ENCODE assay signal across 33 cellular contexts in the genomic region with DNA sequence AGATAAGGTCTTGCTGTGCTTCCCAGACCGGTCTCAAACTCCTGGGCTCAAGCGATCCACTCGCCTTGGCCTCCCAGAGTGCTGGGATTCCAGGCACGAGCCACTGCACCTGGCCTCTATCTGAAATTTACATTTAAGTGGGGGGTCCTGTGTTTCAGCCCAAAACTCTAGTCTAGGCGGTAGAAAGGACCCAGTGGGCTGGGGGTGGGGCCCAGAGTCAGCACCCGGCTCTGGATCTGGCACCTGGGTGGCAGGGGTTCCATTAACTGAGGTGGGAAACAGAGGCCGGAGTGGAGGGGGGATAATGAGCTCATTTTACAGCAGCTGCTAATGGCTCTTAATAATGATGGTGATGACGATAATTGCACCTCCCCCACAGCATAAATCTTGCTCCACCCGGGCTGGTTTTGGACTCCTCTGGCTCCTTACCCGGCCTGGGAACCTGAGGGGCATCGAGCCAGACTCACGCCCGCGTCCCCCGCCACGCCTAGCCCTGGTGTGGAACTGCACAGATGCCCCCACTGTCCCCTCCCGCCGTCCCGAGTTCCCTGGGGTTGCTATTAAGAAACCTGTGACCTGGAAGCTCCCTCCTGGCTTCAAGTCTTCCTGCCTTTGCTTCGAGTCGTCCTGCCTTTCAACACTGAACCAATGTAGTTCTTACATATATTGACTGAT.
"Had no signal": no experiment of that assay in that cellular context is flagged by ENCODE, and none has a peak within 500 bp of the region (broad histone marks: within the 10 kb centered on the region; RNA-seq: fewer than 3 reads in every experiment).

No MANE protein-coding gene starts in this region.

- H3K9me3 ChIP-seq: esophagus muscularis mucosa, gastrocnemius medialis, heart left ventricle had no signal

- H3K27me3 ChIP-seq: brain microvascular endothelial cell, esophagus muscularis mucosa, foreskin keratinocyte, gastrocnemius medialis, heart left ventricle had no signal

- H3K4me1 ChIP-seq: foreskin keratinocyte had no signal

- H3K36me3 ChIP-seq: brain microvascular endothelial cell, esophagus muscularis mucosa, gastrocnemius medialis, heart left ventricle had no signal

- H3K36me3 Mint-ChIP-seq: activated naive CD4-positive, alpha-beta T cell treated with anti-CD3 and anti-CD28 coated beads, Interleukin-2, amount 10 ng/mL, durations not matched to agents 7 days and 5 days; activated naive CD4-positive, alpha-beta T cell treated with anti-CD3 and anti-CD28 coated beads, Interleukin-2, amount 50 U/mL, for 72 hours; activated naive CD8-positive, alpha-beta T cell treated with anti-CD3 and anti-CD28 coated beads, Interleukin-2, amount 10 ng/mL, durations not matched to agents 7 days and 5 days had no signal

- H3K27me3 Mint-ChIP-seq: activated CD4-positive, alpha-beta T cell treated with anti-CD3 and anti-CD28 coated beads for 36 hours; activated CD4-positive, alpha-beta T cell treated with anti-CD3 and anti-CD28 coated beads, Interleukin-2, amount 10 ng/mL, durations not matched to agents 7 days and 5 days; activated T-cell treated with anti-CD3 and anti-CD28 coated beads, Interleukin-2, amount 50 U/mL, for 24 hours; central memory CD8-positive, alpha-beta T cell; effector memory CD8-positive, alpha-beta T cell; T-helper 17 cell had no signal

- DNase-seq: activated CD4-positive, alpha-beta memory T cell treated with anti-CD3 and anti-CD28 coated beads, Interleukin-2, amount 10 ng/mL, durations not matched to agents 7 days and 5 days; activated CD4-positive, alpha-beta T cell treated with anti-CD3 and anti-CD28 coated beads for 36 hours; activated CD4-positive, alpha-beta T cell treated with anti-CD3 and anti-CD28 coated beads, Interleukin-2, amount 10 ng/mL, durations not matched to agents 7 days and 5 days; activated CD4-positive, alpha-beta T cell treated with anti-CD3 and anti-CD28 coated beads, Interleukin-2, amount 50 U/mL, for 4 hours; activated CD4-positive, CD25-positive, alpha-beta regulatory T cell; activated CD4-positive, CD25-positive, alpha-beta regulatory T cell treated with anti-CD3 and anti-CD28 coated beads, Interleukin-2, amount 50 U/mL, for 72 hours; activated CD8-positive, alpha-beta memory T cell treated with anti-CD3 and anti-CD28 coated beads, Interleukin-2, amount 50 U/mL, for 48 hours; activated gamma-delta T cell; activated naive CD4-positive, alpha-beta T cell; activated naive CD4-positive, alpha-beta T cell treated with anti-CD3 and anti-CD28 coated beads, Interleukin-2, amount 10 ng/mL, durations not matched to agents 7 days and 5 days; activated naive CD8-positive, alpha-beta T cell treated with anti-CD3 and anti-CD28 coated beads, Interleukin-2, amount 10 ng/mL, durations not matched to agents 7 days and 5 days; activated T-cell treated with anti-CD3 and anti-CD28 coated beads for 4 hours; activated T-cell treated with anti-CD3 and anti-CD28 coated beads, Interleukin-2, amount 50 U/mL, for 24 hours; activated T-cell treated with anti-CD3 and anti-CD28 coated beads, Interleukin-2, amount 50 U/mL, for 72 hours; brain microvascular endothelial cell; dermis blood vessel endothelial cell; effector CD4-positive, alpha-beta T cell; effector memory CD8-positive, alpha-beta T cell; erythroblast; foreskin keratinocyte; gastrocnemius medialis; glutamatergic neuron; heart left ventricle; T-helper 1 cell; T-helper 17 cell; T1000 had no signal

- H3K4me3 ChIP-seq: coronary artery, esophagus muscularis mucosa, gastrocnemius medialis, heart left ventricle had no signal

- H3K27ac Mint-ChIP-seq: activated CD4-positive, alpha-beta memory T cell treated with anti-CD3 and anti-CD28 coated beads, Interleukin-2, amount 10 ng/mL, durations not matched to agents 7 days and 5 days; activated CD4-positive, alpha-beta T cell treated with anti-CD3 and anti-CD28 coated beads for 36 hours; activated CD4-positive, alpha-beta T cell treated with anti-CD3 and anti-CD28 coated beads, Interleukin-2, amount 10 ng/mL, durations not matched to agents 7 days and 5 days; activated naive CD4-positive, alpha-beta T cell treated with anti-CD3 and anti-CD28 coated beads, Interleukin-2, amount 10 ng/mL, durations not matched to agents 7 days and 5 days; activated naive CD4-positive, alpha-beta T cell treated with anti-CD3 and anti-CD28 coated beads, Interleukin-2, amount 50 U/mL, for 72 hours; activated naive CD8-positive, alpha-beta T cell treated with anti-CD3 and anti-CD28 coated beads, Interleukin-2, amount 10 ng/mL, durations not matched to agents 7 days and 5 days; activated T-cell treated with anti-CD3 and anti-CD28 coated beads, Interleukin-2, amount 50 U/mL, for 24 hours; activated T-cell treated with anti-CD3 and anti-CD28 coated beads, Interleukin-2, amount 50 U/mL, for 72 hours; T-helper 17 cell; T-helper 2 cell treated with Interferon-gamma antibody and Interleukin-4, amounts not matched to agents 5 μg/mL and 100 μg/mL, for 36 hours had no signal

- H3K4me1 Mint-ChIP-seq: activated CD4-positive, alpha-beta memory T cell treated with anti-CD3 and anti-CD28 coated beads, Interleukin-2, amount 10 ng/mL, durations not matched to agents 7 days and 5 days; activated CD4-positive, alpha-beta T cell treated with anti-CD3 and anti-CD28 coated beads for 36 hours; activated naive CD4-positive, alpha-beta T cell treated with anti-CD3 and anti-CD28 coated beads, Interleukin-2, amount 10 ng/mL, durations not matched to agents 7 days and 5 days; central memory CD8-positive, alpha-beta T cell had no signal

- FAIRE-seq: astrocyte, bronchial epithelial cell had no signal

- H3K27ac ChIP-seq: brain microvascular endothelial cell, coronary artery, esophagus muscularis mucosa, foreskin keratinocyte, gastrocnemius medialis, heart left ventricle had no signal

- H3K9me3 Mint-ChIP-seq: activated CD4-positive, alpha-beta memory T cell treated with anti-CD3 and anti-CD28 coated beads, Interleukin-2, amount 10 ng/mL, durations not matched to agents 7 days and 5 days; activated CD4-positive, alpha-beta T cell treated with anti-CD3 and anti-CD28 coated beads, Interleukin-2, amount 10 ng/mL, durations not matched to agents 7 days and 5 days; activated naive CD4-positive, alpha-beta T cell treated with anti-CD3 and anti-CD28 coated beads, Interleukin-2, amount 10 ng/mL, durations not matched to agents 7 days and 5 days; activated naive CD4-positive, alpha-beta T cell treated with anti-CD3 and anti-CD28 coated beads, Interleukin-2, amount 50 U/mL, for 72 hours; activated naive CD8-positive, alpha-beta T cell treated with anti-CD3 and anti-CD28 coated beads, Interleukin-2, amount 10 ng/mL, durations not matched to agents 7 days and 5 days; activated T-cell treated with anti-CD3 and anti-CD28 coated beads, Interleukin-2, amount 50 U/mL, for 24 hours; activated T-cell treated with anti-CD3 and anti-CD28 coated beads, Interleukin-2, amount 50 U/mL, for 72 hours; central memory CD8-positive, alpha-beta T cell; effector memory CD8-positive, alpha-beta T cell; T-helper 2 cell treated with Interferon-gamma antibody and Interleukin-4, amounts not matched to agents 5 μg/mL and 100 μg/mL, for 36 hours had no signal

- ATAC-seq: activated CD4-positive, alpha-beta T cell treated with anti-CD3 and anti-CD28 coated beads for 36 hours; activated naive CD4-positive, alpha-beta T cell treated with anti-CD3 and anti-CD28 coated beads, Interleukin-2, amount 50 U/mL, for 72 hours; activated T-cell treated with anti-CD3 and anti-CD28 coated beads, Interleukin-2, amount 50 U/mL, for 72 hours; effector memory CD8-positive, alpha-beta T cell; foreskin keratinocyte; gastrocnemius medialis; heart left ventricle; T-helper 17 cell had no signal

- H3K4me3 Mint-ChIP-seq: activated CD4-positive, alpha-beta memory T cell treated with anti-CD3 and anti-CD28 coated beads, Interleukin-2, amount 10 ng/mL, durations not matched to agents 7 days and 5 days; activated CD4-positive, alpha-beta T cell treated with anti-CD3 and anti-CD28 coated beads for 36 hours; activated CD4-positive, alpha-beta T cell treated with anti-CD3 and anti-CD28 coated beads, Interleukin-2, amount 10 ng/mL, durations not matched to agents 7 days and 5 days; activated naive CD4-positive, alpha-beta T cell treated with anti-CD3 and anti-CD28 coated beads, Interleukin-2, amount 10 ng/mL, durations not matched to agents 7 days and 5 days; activated naive CD8-positive, alpha-beta T cell treated with anti-CD3 and anti-CD28 coated beads, Interleukin-2, amount 10 ng/mL, durations not matched to agents 7 days and 5 days; activated T-cell treated with anti-CD3 and anti-CD28 coated beads, Interleukin-2, amount 50 U/mL, for 24 hours; activated T-cell treated with anti-CD3 and anti-CD28 coated beads, Interleukin-2, amount 50 U/mL, for 72 hours; central memory CD8-positive, alpha-beta T cell; effector memory CD8-positive, alpha-beta T cell; T-helper 17 cell; T-helper 2 cell treated with Interferon-gamma antibody and Interleukin-4, amounts not matched to agents 5 μg/mL and 100 μg/mL, for 36 hours had no signal
